ENCODE assay signal across 1 cellular context in genomic region chr11:118608268-118609214, GRCh38.
TF ChIP-seq lines count a peak whose summit lies in the region.

No MANE protein-coding gene starts in this region.

TF ChIP-seq in H1, 55 proteins besides CTCF, POLR2A, EP300 and RAD21:
- TF ChIP-seq RBBP5 (IDR thresholded peaks at IDR 0.05; ENCODE audit: borderline replicate concordance, low read depth, low read length) = 0 out of 2 replicates have a peak, but pooled peaks have one; percentile 26
- 0 out of 2 replicates have a peak, but pooled peaks have one; percentile 30 for TF ChIP-seq MAX (IDR thresholded peaks at IDR 0.05)
- peak; percentile 74 for TF ChIP-seq RNF2 (IDR thresholded peaks at IDR 0.05; ENCODE audit: borderline replicate concordance, low read depth, low read length, missing control alignments, poor library complexity, severe bottlenecking)
- TF ChIP-seq EZH2 (IDR thresholded peaks at IDR 0.05; ENCODE audit: low read depth, low read length, severe bottlenecking) = peak; percentile 93
- no peak for TF ChIP-seq KDM4A (IDR thresholded peaks at IDR 0.05; ENCODE audit: low read depth, low read length, severe bottlenecking)
- no peak for TF ChIP-seq MAFK (IDR thresholded peaks at IDR 0.05; ENCODE audit: low read depth, low read length)
- peak; percentile 45; the same call in 1 of the 2 replicates for TF ChIP-seq SUZ12 (IDR thresholded peaks at IDR 0.05; ENCODE audit: low read length)
TF ChIP-seq in H1: peak in this region for 5.
